Comparison of ENCODE assay signal across 28 cellular contexts in the genomic region with DNA sequence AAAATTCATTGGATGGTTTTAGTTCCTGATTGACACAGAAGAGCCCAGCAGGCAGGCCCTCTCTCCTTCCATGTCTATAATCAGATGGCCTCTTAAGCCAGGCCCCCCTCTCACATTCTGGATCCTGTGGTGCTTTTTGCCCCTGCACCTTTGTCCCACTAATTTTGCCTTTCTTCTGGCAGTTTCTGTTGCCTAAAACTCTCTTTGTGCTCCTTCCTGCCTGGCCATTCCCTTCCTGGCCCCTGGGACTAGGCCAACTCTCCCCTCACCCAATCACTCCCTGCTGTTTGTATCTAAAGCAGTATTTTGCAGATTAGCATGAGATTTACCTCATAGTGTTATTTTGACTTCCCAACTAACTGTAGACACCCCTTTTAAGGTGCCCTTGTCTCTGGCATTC.
"Had no signal": no experiment of that assay in that cellular context is flagged by ENCODE, and none has a peak within 500 bp of the region (broad histone marks: within the 10 kb centered on the region; RNA-seq: fewer than 3 reads in every experiment).

No MANE protein-coding gene starts in this region.

- DNase-seq: activated CD4-positive, alpha-beta memory T cell treated with anti-CD3 and anti-CD28 coated beads for 36 hours; activated CD4-positive, alpha-beta T cell treated with anti-CD3 and anti-CD28 coated beads, Interleukin-2, amount 10 ng/mL, durations not matched to agents 24 days and 14 days; activated CD4-positive, CD25-positive, alpha-beta regulatory T cell treated with anti-CD3 and anti-CD28 coated beads, Interleukin-2, amount 50 U/mL, for 72 hours; activated CD8-positive, alpha-beta memory T cell treated with anti-CD3 and anti-CD28 coated beads, Interleukin-2, amount 50 U/mL, for 4 hours; activated effector memory CD4-positive, alpha-beta T cell treated with anti-CD3 and anti-CD28 coated beads, Interleukin-2, amount 50 U/mL, for 16 hours; activated naive CD4-positive, alpha-beta T cell treated with anti-CD3 and anti-CD28 coated beads, Interleukin-2, amount 50 U/mL, for 16 hours; activated T-cell treated with anti-CD3 and anti-CD28 coated beads, Interleukin-2, amount 50 U/mL, for 1 hour; amniotic stem cell; central memory CD4-positive, alpha-beta T cell; foreskin melanocyte; heart right ventricle; left cardiac atrium; mammary epithelial cell; naive B cell; stimulated activated CD4-positive, alpha-beta T cell treated with anti-CD3 and anti-CD28 coated beads, Interleukin-15, amount 100 ng/mL, for 24 hours; stimulated activated CD4-positive, alpha-beta T cell treated with anti-CD3 and anti-CD28 coated beads, Interleukin-2, amount 100 ng/mL, for 24 hours; stimulated activated naive CD4-positive, alpha-beta T cell; T-helper 17 cell; T1000; transverse colon; WERI-Rb-1 had no signal

- FAIRE-seq: keratinocyte had no signal

- H3K4me2 ChIP-seq: smooth muscle cell had no signal

- H3K36me3 ChIP-seq: breast epithelium, esophagus muscularis mucosa, heart right ventricle, right atrium auricular region, transverse colon, WERI-Rb-1 had no signal

- H3K4me1 Mint-ChIP-seq: activated CD4-positive, alpha-beta T cell treated with anti-CD3 and anti-CD28 coated beads, Interleukin-2, amount 10 ng/mL, durations not matched to agents 24 days and 14 days; naive B cell; T-helper 17 cell had no signal

- H3K4me3 Mint-ChIP-seq: activated CD4-positive, alpha-beta memory T cell treated with anti-CD3 and anti-CD28 coated beads for 36 hours; activated CD4-positive, alpha-beta T cell treated with anti-CD3 and anti-CD28 coated beads, Interleukin-2, amount 10 ng/mL, durations not matched to agents 24 days and 14 days; activated T-helper 1 cell treated with anti-CD3 and anti-CD28 coated beads, Interleukin-12 subunit alpha, Interleukin-12 subunit beta, Interleukin-2, Interleukin-4 antibody, amounts not matched to agents 30 ng/mL and 10 ng/mL and 1 ng/mL, durations not matched to agents 14 hours and 24 hours and 36 hours; naive B cell; neural crest cell; T-helper 17 cell had no signal

- H3K4me1 ChIP-seq: breast epithelium, esophagus muscularis mucosa, heart right ventricle, right atrium auricular region, transverse colon had no signal

- H3K9me3 ChIP-seq: transverse colon had no signal

- H3K27ac ChIP-seq: breast epithelium, esophagus muscularis mucosa, heart right ventricle, right atrium auricular region, transverse colon, WERI-Rb-1 had no signal

- H3K27me3 Mint-ChIP-seq: activated CD4-positive, alpha-beta memory T cell treated with anti-CD3 and anti-CD28 coated beads for 36 hours; activated CD4-positive, alpha-beta T cell treated with anti-CD3 and anti-CD28 coated beads, Interleukin-2, amount 10 ng/mL, durations not matched to agents 24 days and 14 days; naive B cell; T-helper 17 cell had no signal

- H3K27me3 ChIP-seq: esophagus muscularis mucosa, right atrium auricular region, transverse colon had no signal

- H3K36me3 Mint-ChIP-seq: activated CD4-positive, alpha-beta memory T cell treated with anti-CD3 and anti-CD28 coated beads for 36 hours had no signal

- H3K4me3 ChIP-seq: breast epithelium, esophagus muscularis mucosa, heart right ventricle, right atrium auricular region, smooth muscle cell, transverse colon had no signal

- H3K27ac Mint-ChIP-seq: activated CD4-positive, alpha-beta memory T cell treated with anti-CD3 and anti-CD28 coated beads for 36 hours; activated CD4-positive, alpha-beta T cell treated with anti-CD3 and anti-CD28 coated beads, Interleukin-2, amount 10 ng/mL, durations not matched to agents 24 days and 14 days; activated T-helper 1 cell treated with anti-CD3 and anti-CD28 coated beads, Interleukin-12 subunit alpha, Interleukin-12 subunit beta, Interleukin-2, Interleukin-4 antibody, amounts not matched to agents 30 ng/mL and 10 ng/mL and 1 ng/mL, durations not matched to agents 14 hours and 24 hours and 36 hours; T-helper 17 cell had no signal
